14 cellular contexts compared by ENCODE assay signal in genomic region chr13:102556806-102557205, GRCh38.
"Had no signal": no experiment of that assay in that cellular context is flagged by ENCODE, and none has a peak within 500 bp of the region (broad histone marks: within the 10 kb centered on the region; RNA-seq: fewer than 3 reads in every experiment).

No MANE protein-coding gene starts in this region.

- H3K9me3 ChIP-seq: pancreas, stomach, thoracic aorta had no signal

- H3K27me3 ChIP-seq: pancreas, stomach had no signal

- H3K4me1 ChIP-seq: pancreas, stomach had no signal

- DNase-seq: activated CD4-positive, alpha-beta T cell treated with anti-CD3 and anti-CD28 coated beads, Interleukin-2, amount 50 U/mL, for 4 hours; activated CD4-positive, CD25-positive, alpha-beta regulatory T cell treated with anti-CD3 and anti-CD28 coated beads, Interleukin-2, amount 50 U/mL, for 72 hours; activated effector memory CD4-positive, alpha-beta T cell treated with Interleukin-2 at 50 U/mL for 16 hours; activated T-cell treated with anti-CD3 and anti-CD28 coated beads, Interleukin-2, amount 50 U/mL, for 24 hours; amygdala; cerebellar nuclear complex; dermis blood vessel endothelial cell; erythroblast; hippocampal formation; kidney glomerular epithelial cell; pancreas; stomach had no signal

- H3K27ac ChIP-seq: pancreas, skin epidermis, stomach, thoracic aorta had no signal

- H3K4me3 ChIP-seq: pancreas, skin epidermis, stomach, thoracic aorta had no signal

- H3K36me3 ChIP-seq: pancreas, stomach, thoracic aorta had no signal
